ENCODE assay signal across 8 cellular contexts in genomic region chr5:151772868-151773561, GRCh38. TPM values are rescaled to one million over a fixed set of nuclear protein-coding genes. Genes with fewer than 3 reads are reported as not detected.
DNase-seq lines count a peak whose midpoint lies in the region; ATAC-seq and TF ChIP-seq lines count a peak whose summit lies in the region.

No MANE protein-coding gene starts in this region.

- no peak for TF ChIP-seq CTCF in choroid plexus epithelial cell (conservative IDR thresholded peaks at IDR 0.05; ENCODE audit: low read depth, low read length)

- no peak for ATAC-seq in GM21447 (IDR thresholded peaks at IDR 0.05; ENCODE audit: unreplicated experiment)
- ATAC-seq in HG02884 (IDR thresholded peaks at IDR 0.05; ENCODE audit: unreplicated experiment), result no peak

- peak overlapping the region; percentile 73 for H3K4me3 ChIP-seq in choroid plexus epithelial cell (ENCODE audit: low read depth, low read length)
- H3K4me3 ChIP-seq in mononuclear cell (ENCODE audit: low read length), result peak overlapping the region; percentile 93

- no peaks in the 10 kb centered on the region for H3K9me3 ChIP-seq in mononuclear cell (ENCODE audit: low read depth, low read length)

- DNase-seq in NCI-H1092 treated with DMSO at 0.1 percent for 48 hours (lab: John Stamatoyannopoulos, UW) (peak; percentile 14), NCI-H1092 (lab: John Stamatoyannopoulos, UW) (no peak), NAMALWA (ENCODE audit: low spot score) (peak; percentile 30), choroid plexus epithelial cell (ENCODE audit: low read depth) (peak; percentile 34), T-helper 9 cell (no peak)

- no peaks in the 10 kb centered on the region for H3K27me3 ChIP-seq in mononuclear cell (ENCODE audit: insufficient read depth, low read length)

- H3K4me1 ChIP-seq in mononuclear cell (ENCODE audit: insufficient read depth, low read length), result peaks cover 47% of the 10 kb centered on the region

RNA-seq across cellular contexts. Expression of gene G3BP1, which starts 1.3 kb away (rescaled TPM):
- 72.5 TPM for total RNA-seq in mononuclear cell

RNA-seq across cellular contexts. Expression of gene ATOX1, which starts 14.6 kb away (rescaled TPM):
- total RNA-seq in mononuclear cell, result 18.1 TPM

Comparison
In these comparisons a context has a peak if more than half of its experiments do, and no peak if none do; other contexts are left out.
1. DNase-seq: peak in NCI-H1092 treated with DMSO at 0.1 percent for 48 hours (single experiment), NAMALWA (single experiment) and choroid plexus epithelial cell (single experiment); none in NCI-H1092 (single experiment) and T-helper 9 cell (single experiment).